In the genomic region with DNA sequence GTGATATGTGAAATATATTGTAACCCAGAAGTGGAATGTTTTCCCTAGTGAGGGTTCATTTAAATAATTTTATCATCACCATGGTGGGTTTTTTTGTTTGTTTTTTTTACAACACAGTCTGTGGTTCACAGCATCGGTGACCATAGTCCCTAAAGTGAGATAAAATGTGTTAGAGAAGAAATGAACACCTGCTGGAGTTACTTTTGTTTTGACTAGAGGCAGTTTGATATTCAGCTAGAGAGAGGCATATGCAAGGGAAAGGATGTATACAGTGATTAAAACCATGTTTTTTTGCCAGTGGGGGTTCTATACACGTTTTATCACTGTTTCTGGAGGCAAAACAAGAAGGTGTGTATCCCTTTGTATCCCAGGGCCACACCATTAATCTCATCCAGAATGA, we compare ENCODE assay signal across 12 cellular contexts.
DNase-seq lines count a peak whose midpoint lies in the region; ATAC-seq and TF ChIP-seq lines count a peak whose summit lies in the region.
"Had no signal": no experiment of that assay in that cellular context is flagged by ENCODE, and none has a peak within 500 bp of the region (broad histone marks: within the 10 kb centered on the region; RNA-seq: fewer than 3 reads in every experiment).

No MANE protein-coding gene starts in this region.

- no peaks in the 10 kb centered on the region for H3K27me3 ChIP-seq in foreskin keratinocyte
- H3K27me3 ChIP-seq: BLaER1 treated with 17β-estradiol and CSF1 and Interleukin-3, amounts not matched to agents 10 nM and 100 nM had no signal

- peak; percentile 1 for DNase-seq in NCI-H345 (lab: John Stamatoyannopoulos, UW)
- DNase-seq in NCI-H345 treated with DMSO at 0.1 percent for 48 hours (lab: John Stamatoyannopoulos, UW; ENCODE audit: unreplicated experiment): no peak
- DNase-seq in NCI-H146 treated with DMSO at 0.1 percent for 48 hours (lab: John Stamatoyannopoulos, UW; ENCODE audit: unreplicated experiment): peak; percentile 90
- peak; percentile 77 for DNase-seq in NCI-H748 (lab: John Stamatoyannopoulos, UW; ENCODE audit: unreplicated experiment)
- DNase-seq in foreskin keratinocyte: no peak
- DNase-seq in dedifferentiated amniotic fluid mesenchymal stem cell (ENCODE audit: extremely low spot score): no peak
- DNase-seq: CD8-positive, alpha-beta T cell; H9 had no signal

- peak overlapping the region; percentile 27 for H3K27ac ChIP-seq in foreskin keratinocyte
- H3K27ac ChIP-seq: BLaER1 treated with 17β-estradiol and CSF1 and Interleukin-3, amounts not matched to agents 10 nM and 100 nM; HL-60 had no signal

- no peak for TF ChIP-seq CTCF in foreskin keratinocyte (conservative IDR thresholded peaks at IDR 0.05)

- no peaks in the 10 kb centered on the region for H3K4me1 ChIP-seq in foreskin keratinocyte
- H3K4me1 ChIP-seq: BLaER1 treated with 17β-estradiol and CSF1 and Interleukin-3, amounts not matched to agents 10 nM and 100 nM had no signal

- ATAC-seq in foreskin keratinocyte (no peak), GM21717 (IDR thresholded peaks at IDR 0.05; ENCODE audit: unreplicated experiment) (no peak), HG03342 (IDR thresholded peaks at IDR 0.05; ENCODE audit: unreplicated experiment) (no peak)
- ATAC-seq: CD8-positive, alpha-beta T cell had no signal

Comparison
In these comparisons a context has a peak if more than half of its experiments do, and no peak if none do; other contexts are left out.
1. DNase-seq: peak in NCI-H345 (single experiment), NCI-H146 treated with DMSO at 0.1 percent for 48 hours (single experiment) and NCI-H748 (single experiment); none in NCI-H345 treated with DMSO at 0.1 percent for 48 hours (single experiment), foreskin keratinocyte (0 of 2) and dedifferentiated amniotic fluid mesenchymal stem cell (single experiment).